1 cellular context compared by ENCODE assay signal in genomic region chr9:631596-631995, GRCh38.
TF ChIP-seq lines count a peak whose summit lies in the region.

No MANE protein-coding gene starts in this region.

TF ChIP-seq in HepG2, 621 proteins besides CTCF, POLR2A, EP300 and RAD21 (continued from another document):
- TF ChIP-seq DNMT3B (CRISPR knock-in tag; conservative IDR thresholded peaks at IDR 0.05) = no peak
